In the genomic region with DNA sequence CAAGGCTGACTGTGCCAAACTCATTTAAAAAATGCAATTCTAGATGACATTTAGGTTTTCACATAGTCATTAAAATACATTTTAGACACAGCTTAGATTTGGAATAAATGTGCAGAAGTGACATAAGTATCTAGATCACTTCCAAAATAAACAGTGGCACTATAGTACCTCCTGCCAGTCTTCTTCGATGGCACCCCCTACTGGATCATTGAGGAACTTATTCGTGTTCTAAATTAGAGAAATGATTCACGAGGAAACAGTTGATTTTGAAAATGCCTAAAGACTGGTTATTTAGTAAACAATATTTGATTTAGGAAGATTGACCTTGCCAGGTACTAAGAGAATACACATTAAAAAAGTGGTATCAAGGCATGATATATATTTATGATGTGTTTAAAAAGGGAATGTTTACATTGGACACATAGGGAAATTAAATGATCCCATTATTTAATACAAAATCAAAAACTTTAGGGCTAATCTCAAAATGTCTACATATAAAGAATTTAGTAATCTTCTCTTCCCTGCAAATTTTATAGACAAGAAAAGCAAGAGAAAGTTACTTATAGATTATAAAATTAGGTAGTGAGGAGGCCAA, we compare ENCODE assay signal across 8 cellular contexts.
DNase-seq lines count a peak whose midpoint lies in the region; ATAC-seq, FAIRE-seq and TF ChIP-seq lines count a peak whose summit lies in the region.

No MANE protein-coding gene starts in this region.

- peak; percentile 61 for TF ChIP-seq CTCF in BE2C (IDR thresholded peaks at IDR 0.05; ENCODE audit: low read depth, low read length)
- TF ChIP-seq CTCF in uterus (IDR thresholded peaks at IDR 0.05) = peak in 3 of 4 experiments; percentile 28 to 36 (median 32)

- no peaks in the 10 kb centered on the region for H3K9me3 ChIP-seq in BE2C
- H3K9me3 ChIP-seq in uterus = no peaks in the 10 kb centered on the region

- peak; percentile 70 for FAIRE-seq in GM18507 (lab: Jason Lieb, UNC)
- peak; percentile 91 for FAIRE-seq in islet of Langerhans (lab: Jason Lieb, UNC)

- CTCF ChIA-PET in activated CD8-positive, alpha-beta memory T cell treated with anti-CD3 and anti-CD28 coated beads, Interleukin-2, amount 10 ng/mL, durations not matched to agents 7 days and 5 days (lab: Charles Lee) = no interaction called here

- no peaks in the 10 kb centered on the region for H3K4me1 ChIP-seq in BE2C
- no peaks in the 10 kb centered on the region for H3K4me1 ChIP-seq in uterus

- H3K4me3 ChIP-seq in BE2C (ENCODE audit: low read depth, low read length) (no peak overlapping the region), uterus (no peak overlapping the region)

- intact Hi-C loops in uterus (cut with DNase I; ENCODE audit: low total_unique reads) = no loop called here

- H3K4me3 Mint-ChIP-seq in activated CD8-positive, alpha-beta memory T cell treated with anti-CD3 and anti-CD28 coated beads, Interleukin-2, amount 10 ng/mL, durations not matched to agents 7 days and 5 days = no peak overlapping the region

- no peaks in the 10 kb centered on the region for H3K27me3 ChIP-seq in BE2C
- no peaks in the 10 kb centered on the region for H3K27me3 ChIP-seq in uterus

- no peaks in the 10 kb centered on the region for H3K36me3 Mint-ChIP-seq in activated CD8-positive, alpha-beta memory T cell treated with anti-CD3 and anti-CD28 coated beads, Interleukin-2, amount 10 ng/mL, durations not matched to agents 7 days and 5 days

- H3K36me3 ChIP-seq in BE2C = no peaks in the 10 kb centered on the region
- H3K36me3 ChIP-seq in uterus = no peaks in the 10 kb centered on the region

- no peaks in the 10 kb centered on the region for H3K4me1 Mint-ChIP-seq in activated CD8-positive, alpha-beta memory T cell treated with anti-CD3 and anti-CD28 coated beads, Interleukin-2, amount 10 ng/mL, durations not matched to agents 7 days and 5 days

- no peak overlapping the region for H3K27ac ChIP-seq in uterus

- no peak overlapping the region for H3K27ac Mint-ChIP-seq in activated CD8-positive, alpha-beta memory T cell treated with anti-CD3 and anti-CD28 coated beads, Interleukin-2, amount 10 ng/mL, durations not matched to agents 7 days and 5 days

- H3K27me3 Mint-ChIP-seq in activated CD8-positive, alpha-beta memory T cell treated with anti-CD3 and anti-CD28 coated beads, Interleukin-2, amount 10 ng/mL, durations not matched to agents 7 days and 5 days = no peaks in the 10 kb centered on the region

- peaks cover 2% of the 10 kb centered on the region for H3K9me3 Mint-ChIP-seq in activated CD8-positive, alpha-beta memory T cell treated with anti-CD3 and anti-CD28 coated beads, Interleukin-2, amount 10 ng/mL, durations not matched to agents 7 days and 5 days (ENCODE audit: low read depth)

- DNase-seq in BE2C = peak; percentile 31
- peak; percentile 7 for DNase-seq in GM18507 (ENCODE audit: extremely low spot score, insufficient read length, low read depth)
- DNase-seq in NCI-H226 = peak; percentile 33
- DNase-seq in astrocyte of the hippocampus (ENCODE audit: low read depth, low spot score) = peak; percentile 73
- DNase-seq in uterus = no peak
- DNase-seq in activated CD8-positive, alpha-beta memory T cell treated with anti-CD3 and anti-CD28 coated beads, Interleukin-2, amount 10 ng/mL, durations not matched to agents 7 days and 5 days = no peak

- TF ChIP-seq POLR2A in uterus (IDR thresholded peaks at IDR 0.05) = no peak

- peak; percentile 74 for ATAC-seq in HG03045 (IDR thresholded peaks at IDR 0.05; ENCODE audit: unreplicated experiment)
- no peak for ATAC-seq in activated CD8-positive, alpha-beta memory T cell treated with anti-CD3 and anti-CD28 coated beads, Interleukin-2, amount 10 ng/mL, durations not matched to agents 7 days and 5 days

Comparison
In these comparisons a context has a peak if more than half of its experiments do, and no peak if none do; other contexts are left out.
1. DNase-seq: peak in BE2C (single experiment), GM18507 (single experiment), NCI-H226 (single experiment) and astrocyte of the hippocampus (single experiment); none in uterus (0 of 2) and activated CD8-positive, alpha-beta memory T cell treated with anti-CD3 and anti-CD28 coated beads, Interleukin-2, amount 10 ng/mL, durations not matched to agents 7 days and 5 days (single experiment).